In genomic region chr1:225813250-225813964, GRCh38 we compare ENCODE assay signal across 8 cellular contexts. TPM values are rescaled to one million over a fixed set of nuclear protein-coding genes. Genes with fewer than 3 reads are reported as not detected.
DNase-seq lines count a peak whose midpoint lies in the region; ATAC-seq and TF ChIP-seq lines count a peak whose summit lies in the region.

No MANE protein-coding gene starts in this region.

- WGBS in thyroid gland, 2 donors, result 62 to 74% methylated on average over 8 to 10 of the region's 10 CpGs

- H3K27ac ChIP-seq in layer of hippocampus (ENCODE audit: low read depth, low read length), result peak overlapping the region; percentile 79
- H3K27ac ChIP-seq in thyroid gland, result peak overlapping the region; percentile 78 to 84 (median 84)
- no peak overlapping the region for H3K27ac ChIP-seq in effector memory CD4-positive, alpha-beta T cell (ENCODE audit: insufficient read depth, low read length, poor library complexity, severe bottlenecking)

- H3K36me3 ChIP-seq in thyroid gland, result no peaks in the 10 kb centered on the region
- H3K36me3 ChIP-seq in effector memory CD4-positive, alpha-beta T cell (ENCODE audit: control insufficient read depth, insufficient read depth, low read length), result no peaks in the 10 kb centered on the region

- TF ChIP-seq POLR2A in thyroid gland (IDR thresholded peaks at IDR 0.05), result peak in 1 of 2 donors; percentile 23

- no peak overlapping the region for H3K4me3 ChIP-seq in thyroid gland (replicated peaks in 1 of 3)
- H3K4me3 ChIP-seq in effector memory CD4-positive, alpha-beta T cell (ENCODE audit: insufficient read depth, low read depth, low read length, poor library complexity, severe bottlenecking), result no peak overlapping the region

- DNase-seq in Right ventricle myocardium inferior (ENCODE audit: missing footprints) (peak; percentile 87), cardiac septum (ENCODE audit: low spot score) (no peak), amniotic epithelial cell (ENCODE audit: low read depth) (peak; percentile 93), thyroid gland (peak; percentile 44 to 49), NCI-H1105 (lab: John Stamatoyannopoulos, UW) (no peak)
- DNase-seq in effector memory CD4-positive, alpha-beta T cell, result no peak
- DNase-seq in activated CD8-positive, alpha-beta memory T cell treated with anti-CD3 and anti-CD28 coated beads for 24 hours, result no peak

- no peak for TF ChIP-seq CTCF in thyroid gland (IDR thresholded peaks at IDR 0.05)

- no peaks in the 10 kb centered on the region for H3K9me3 ChIP-seq in thyroid gland
- H3K9me3 ChIP-seq in effector memory CD4-positive, alpha-beta T cell (ENCODE audit: control insufficient read depth, low read length), result no peaks in the 10 kb centered on the region

- H3K27me3 ChIP-seq in layer of hippocampus (ENCODE audit: control insufficient read depth, insufficient read depth, low read length) (no peaks in the 10 kb centered on the region), thyroid gland (no peaks in the 10 kb centered on the region)
- no peaks in the 10 kb centered on the region for H3K27me3 ChIP-seq in effector memory CD4-positive, alpha-beta T cell (replicated peaks; ENCODE audit: control insufficient read depth, insufficient read depth, low read length, poor library complexity, severe bottlenecking)

- intact Hi-C loops in Right ventricle myocardium inferior (cut with DNase I) (loop anchor here (5.0 kb wide), 1 partner anchor 69 kb away; the partner anchor contains the start of gene TMEM63A), cardiac septum (cut with DNase I) (loop anchor here (5.0 kb wide), 1 partner anchor 69 kb away; the partner anchor contains the start of gene TMEM63A), thyroid gland (cut with DNase I) (loop anchor here (10.0 kb wide), 1 partner anchor 71 kb away; the partner anchor contains the start of genes LEFTY1 and TMEM63A)

- H3K4me1 ChIP-seq in thyroid gland, result peaks cover 75 to 78% of the 10 kb centered on the region in 2 donors
- H3K4me1 ChIP-seq in effector memory CD4-positive, alpha-beta T cell (ENCODE audit: control insufficient read depth, insufficient read depth, low read length, poor library complexity, severe bottlenecking), result peaks cover 5% of the 10 kb centered on the region

- peak; percentile 63 for ATAC-seq in Right ventricle myocardium inferior

RNA-seq across cellular contexts. Expression of gene EPHX1, which starts 3.5 kb away (rescaled TPM):
- total RNA-seq in Right ventricle myocardium inferior (76.0 TPM), cardiac septum (39.2 TPM), thyroid gland (100 to 1,000 TPM; 297 to 533 (median 441) TPM)

RNA-seq across cellular contexts. Expression of gene SRP9, which starts 35.8 kb away (rescaled TPM):
- total RNA-seq in Right ventricle myocardium inferior (192 TPM), cardiac septum (182 TPM), thyroid gland (100 to 1,000 TPM; 196 to 297 (median 260) TPM)

Comparison
In these comparisons a context has a peak if more than half of its experiments do, and no peak if none do; other contexts are left out.
1. DNase-seq: peak in Right ventricle myocardium inferior (single experiment), amniotic epithelial cell (single experiment) and thyroid gland (2 of 2); none in cardiac septum (single experiment), NCI-H1105 (single experiment), effector memory CD4-positive, alpha-beta T cell (0 of 3) and activated CD8-positive, alpha-beta memory T cell treated with anti-CD3 and anti-CD28 coated beads for 24 hours (single experiment).